ENCODE assay signal across 8 cellular contexts in genomic region chr3:127546970-127547733, GRCh38. TPM values are rescaled to one million over a fixed set of nuclear protein-coding genes. Genes with fewer than 3 reads are reported as not detected.
DNase-seq lines count a peak whose midpoint lies in the region; ATAC-seq and TF ChIP-seq lines count a peak whose summit lies in the region.

No MANE protein-coding gene starts in this region.

- H3K36me3 ChIP-seq in HUES6 (ENCODE audit: control insufficient read depth, insufficient read depth, low read length): no peaks in the 10 kb centered on the region

- H3K4me3 Mint-ChIP-seq in stimulated activated effector memory CD8-positive, alpha-beta T cell treated with anti-CD3 and anti-CD28 coated beads, Interleukin-12 subunit alpha, Interleukin-12 subunit beta, amount 100 ng/mL, for 72 hours: peak overlapping the region; percentile 75

- H3K4me3 ChIP-seq in HUES6 (ENCODE audit: low read depth, low read length): peak overlapping the region; percentile 60
- H3K4me3 ChIP-seq in astrocyte of the spinal cord (ENCODE audit: low read depth, low read length): peak overlapping the region; percentile 51

- H3K9me3 Mint-ChIP-seq in stimulated activated effector memory CD8-positive, alpha-beta T cell treated with anti-CD3 and anti-CD28 coated beads, Interleukin-12 subunit alpha, Interleukin-12 subunit beta, amount 100 ng/mL, for 72 hours: no peaks in the 10 kb centered on the region

- DNase-seq in astrocyte of the spinal cord (ENCODE audit: low read depth, low spot score) (no peak), iPS-NIHi7 (ENCODE audit: extremely low spot score) (peak; percentile 57), kidney tubule cell (ENCODE audit: low spot score) (no peak), mucosa of gallbladder (ENCODE audit: low spot score) (no peak)
- DNase-seq in stimulated activated effector memory CD8-positive, alpha-beta T cell treated with anti-CD3 and anti-CD28 coated beads, Interleukin-12 subunit alpha, Interleukin-12 subunit beta, amount 100 ng/mL, for 72 hours (ENCODE audit: low spot score in 2 of 2): no peak

- no peak for ATAC-seq in stimulated activated effector memory CD8-positive, alpha-beta T cell treated with anti-CD3 and anti-CD28 coated beads, Interleukin-12 subunit alpha, Interleukin-12 subunit beta, amount 100 ng/mL, for 72 hours
- ATAC-seq in HG02870 (IDR thresholded peaks at IDR 0.05; ENCODE audit: unreplicated experiment): no peak
- ATAC-seq in HG02623 (IDR thresholded peaks at IDR 0.05; ENCODE audit: unreplicated experiment): no peak

- no peak overlapping the region for H3K27ac ChIP-seq in HUES6 (ENCODE audit: low read depth, low read length)

- H3K27ac Mint-ChIP-seq in stimulated activated effector memory CD8-positive, alpha-beta T cell treated with anti-CD3 and anti-CD28 coated beads, Interleukin-12 subunit alpha, Interleukin-12 subunit beta, amount 100 ng/mL, for 72 hours: peak overlapping the region; percentile 91

- no peak for TF ChIP-seq CTCF in astrocyte of the spinal cord (IDR thresholded peaks at IDR 0.05; ENCODE audit: low read depth, low read length)

- H3K27me3 ChIP-seq in HUES6 (ENCODE audit: control insufficient read depth, insufficient read depth, low read length): peaks cover 12% of the 10 kb centered on the region

- in situ Hi-C loops in astrocyte of the spinal cord (cut with HindIII; ENCODE audit: low sequenced_read_pairs): no loop called here

- H3K4me1 Mint-ChIP-seq in stimulated activated effector memory CD8-positive, alpha-beta T cell treated with anti-CD3 and anti-CD28 coated beads, Interleukin-12 subunit alpha, Interleukin-12 subunit beta, amount 100 ng/mL, for 72 hours: peaks cover 17% of the 10 kb centered on the region

- no peaks in the 10 kb centered on the region for H3K36me3 Mint-ChIP-seq in stimulated activated effector memory CD8-positive, alpha-beta T cell treated with anti-CD3 and anti-CD28 coated beads, Interleukin-12 subunit alpha, Interleukin-12 subunit beta, amount 100 ng/mL, for 72 hours

- H3K9ac ChIP-seq in HUES6 (ENCODE audit: low read length): no peak overlapping the region

- H3K4me1 ChIP-seq in HUES6 (ENCODE audit: control insufficient read depth, insufficient read depth, low read length): peaks cover 11% of the 10 kb centered on the region

- no peaks in the 10 kb centered on the region for H3K9me3 ChIP-seq in HUES6 (ENCODE audit: control insufficient read depth, insufficient read depth, low read depth, low read length)

RNA-seq across cellular contexts. Expression of gene TPRA1, which starts 43.4 kb away (rescaled TPM):
- 47.7 TPM for total RNA-seq in mucosa of gallbladder

RNA-seq across cellular contexts. Expression of gene MCM2, which starts 51.1 kb away (rescaled TPM):
- total RNA-seq in mucosa of gallbladder: 7.8 TPM
